Comparison of ENCODE assay signal across 8 cellular contexts in genomic region chr14:90384543-90384911, GRCh38. TPM values are rescaled to one million over a fixed set of nuclear protein-coding genes. Genes with fewer than 3 reads are reported as not detected.
DNase-seq lines count a peak whose midpoint lies in the region; ATAC-seq, FAIRE-seq and TF ChIP-seq lines count a peak whose summit lies in the region.

No MANE protein-coding gene starts in this region.

- H3K4me1 Mint-ChIP-seq in activated naive CD4-positive, alpha-beta T cell treated with anti-CD3 and anti-CD28 coated beads for 36 hours (ENCODE audit: low read depth), result peaks cover 36% of the 10 kb centered on the region
- H3K4me1 Mint-ChIP-seq in activated CD8-positive, alpha-beta T cell treated with anti-CD3 and anti-CD28 coated beads for 36 hours (ENCODE audit: low read depth), result peaks cover 32% of the 10 kb centered on the region

- peak overlapping the region; percentile 99 for H3K27ac ChIP-seq in temporal lobe (ENCODE audit: low read depth, low read length)

- DNase-seq in activated naive CD4-positive, alpha-beta T cell treated with anti-CD3 and anti-CD28 coated beads for 36 hours, result peak; percentile 43
- DNase-seq in activated naive CD4-positive, alpha-beta T cell treated with anti-CD3 and anti-CD28 coated beads, Interleukin-2, amount 50 U/mL, for 16 hours, result no peak
- DNase-seq in activated CD8-positive, alpha-beta T cell treated with anti-CD3 and anti-CD28 coated beads for 36 hours, result peak; percentile 20
- DNase-seq in A172 (ENCODE audit: low spot score), result no peak
- no peak for DNase-seq in middle frontal gyrus (ENCODE audit: extremely low spot score, low spot score)

- no peak for TF ChIP-seq CTCF in activated CD8-positive, alpha-beta T cell treated with anti-CD3 and anti-CD28 coated beads for 36 hours (IDR thresholded peaks at IDR 0.05)

- CTCF ChIA-PET in activated naive CD4-positive, alpha-beta T cell treated with anti-CD3 and anti-CD28 coated beads for 36 hours (lab: Charles Lee), result interaction anchor here (1.1 to 2.6 kb wide), 7 partner anchors 11 to 313 kb away, joined by 4 to 12 read pairs (median 5); no protein-coding TSS in a partner anchor
- CTCF ChIA-PET in activated CD8-positive, alpha-beta T cell treated with anti-CD3 and anti-CD28 coated beads for 36 hours (lab: Charles Lee), result interaction anchor here (0.9 to 4.4 kb wide), 6 partner anchors 9 to 53 kb away, joined by 3 to 33 read pairs (median 4); partner anchors contain the start of genes CALM1 and NRDE2

- H3K36me3 Mint-ChIP-seq in activated naive CD4-positive, alpha-beta T cell treated with anti-CD3 and anti-CD28 coated beads for 36 hours (ENCODE audit: low read depth), result no peaks in the 10 kb centered on the region
- no peaks in the 10 kb centered on the region for H3K36me3 Mint-ChIP-seq in activated CD8-positive, alpha-beta T cell treated with anti-CD3 and anti-CD28 coated beads for 36 hours (ENCODE audit: low read depth)

- POLR2A ChIA-PET in activated CD8-positive, alpha-beta T cell treated with anti-CD3 and anti-CD28 coated beads for 36 hours (lab: Charles Lee), result interaction anchor here (0.9 to 12.5 kb wide), 14 partner anchors 10 to 430 kb away, joined by 3 to 365 read pairs (median 4); partner anchors contain the start of genes CALM1, EFCAB11, NRDE2 and TDP1

- FAIRE-seq in islet of Langerhans (lab: Jason Lieb, UNC), result peak; percentile 83

- H3K27me3 Mint-ChIP-seq in activated naive CD4-positive, alpha-beta T cell treated with anti-CD3 and anti-CD28 coated beads for 36 hours (ENCODE audit: low read depth), result no peaks in the 10 kb centered on the region
- no peaks in the 10 kb centered on the region for H3K27me3 Mint-ChIP-seq in activated CD8-positive, alpha-beta T cell treated with anti-CD3 and anti-CD28 coated beads for 36 hours

- H3K9me3 Mint-ChIP-seq in activated naive CD4-positive, alpha-beta T cell treated with anti-CD3 and anti-CD28 coated beads for 36 hours, result no peaks in the 10 kb centered on the region
- no peaks in the 10 kb centered on the region for H3K9me3 Mint-ChIP-seq in activated CD8-positive, alpha-beta T cell treated with anti-CD3 and anti-CD28 coated beads for 36 hours

- ATAC-seq in activated CD8-positive, alpha-beta T cell treated with anti-CD3 and anti-CD28 coated beads for 36 hours, result peak; percentile 14
- no peak for ATAC-seq in GM21390 (IDR thresholded peaks at IDR 0.05; ENCODE audit: unreplicated experiment)

- H3K27ac Mint-ChIP-seq in activated naive CD4-positive, alpha-beta T cell treated with anti-CD3 and anti-CD28 coated beads for 36 hours, result no peak overlapping the region
- H3K27ac Mint-ChIP-seq in activated CD8-positive, alpha-beta T cell treated with anti-CD3 and anti-CD28 coated beads for 36 hours, result no peak overlapping the region

- H3K4me3 Mint-ChIP-seq in activated naive CD4-positive, alpha-beta T cell treated with anti-CD3 and anti-CD28 coated beads for 36 hours, result no peak overlapping the region
- H3K4me3 Mint-ChIP-seq in activated CD8-positive, alpha-beta T cell treated with anti-CD3 and anti-CD28 coated beads for 36 hours, result no peak overlapping the region

- intact Hi-C loops in activated naive CD4-positive, alpha-beta T cell treated with anti-CD3 and anti-CD28 coated beads for 36 hours (cut with micrococcal nuclease), result loop anchor here (1.0 to 10.0 kb wide), 6 partner anchors 128 to 1560 kb away; partner anchors contain the start of genes PSMC1, RPS6KA5 and TTC8
- intact Hi-C loops in activated CD8-positive, alpha-beta T cell treated with anti-CD3 and anti-CD28 coated beads for 36 hours (cut with micrococcal nuclease), result loop anchor here (1.0 kb wide), 1 partner anchor 14 kb away; no protein-coding TSS in a partner anchor

RNA-seq across cellular contexts. Expression of gene CALM1, which starts 12.3 kb away (rescaled TPM):
- 100 to 1,000 TPM; 404 to 409 TPM for total RNA-seq in activated naive CD4-positive, alpha-beta T cell treated with anti-CD3 and anti-CD28 coated beads for 36 hours
- total RNA-seq in activated CD8-positive, alpha-beta T cell treated with anti-CD3 and anti-CD28 coated beads for 36 hours, result 100 to 1,000 TPM; 365 to 373 TPM
- total RNA-seq in temporal lobe, result 848 TPM
- 395 and 420 TPM in 2 replicates for total RNA-seq in A172 (2014; rRNA removed; shearing (Covaris generic))

RNA-seq across cellular contexts. Expression of gene NRDE2, which starts 52.8 kb away (rescaled TPM):
- 10 to 100 TPM; 22.0 to 23.1 TPM for total RNA-seq in activated naive CD4-positive, alpha-beta T cell treated with anti-CD3 and anti-CD28 coated beads for 36 hours
- 10 to 100 TPM; 19.2 to 21.0 TPM for total RNA-seq in activated CD8-positive, alpha-beta T cell treated with anti-CD3 and anti-CD28 coated beads for 36 hours
- 14.0 TPM for total RNA-seq in temporal lobe
- 8.3 and 8.7 TPM in 2 replicates for total RNA-seq in A172 (2014; rRNA removed; shearing (Covaris generic))

Comparison
In these comparisons a context has a peak if more than half of its experiments do, and no peak if none do; other contexts are left out.
1. DNase-seq: peak in activated naive CD4-positive, alpha-beta T cell treated with anti-CD3 and anti-CD28 coated beads for 36 hours (single experiment) and activated CD8-positive, alpha-beta T cell treated with anti-CD3 and anti-CD28 coated beads for 36 hours (single experiment); none in activated naive CD4-positive, alpha-beta T cell treated with anti-CD3 and anti-CD28 coated beads, Interleukin-2, amount 50 U/mL, for 16 hours (single experiment), A172 (single experiment) and middle frontal gyrus (single experiment).